Comparison of ENCODE assay signal across 6 cellular contexts in genomic region chr9:108652851-108653250, GRCh38.
"Had no signal": no experiment of that assay in that cellular context is flagged by ENCODE, and none has a peak within 500 bp of the region (broad histone marks: within the 10 kb centered on the region; RNA-seq: fewer than 3 reads in every experiment).

No MANE protein-coding gene starts in this region.

- H3K27ac Mint-ChIP-seq: IgD-negative memory B cell had no signal

- H3K4me3 ChIP-seq: K562 had no signal

- H3K27ac ChIP-seq: HL-60 had no signal

- ATAC-seq: HepG2, K562 had no signal

- H3K36me3 Mint-ChIP-seq: IgD-negative memory B cell had no signal

- H3K4me3 Mint-ChIP-seq: IgD-negative memory B cell had no signal

- H3K27me3 Mint-ChIP-seq: IgD-negative memory B cell had no signal

- H3K4me1 Mint-ChIP-seq: IgD-negative memory B cell had no signal

- DNase-seq: IMR-90, KBM-7 had no signal
